8 cellular contexts compared by ENCODE assay signal in the genomic region with DNA sequence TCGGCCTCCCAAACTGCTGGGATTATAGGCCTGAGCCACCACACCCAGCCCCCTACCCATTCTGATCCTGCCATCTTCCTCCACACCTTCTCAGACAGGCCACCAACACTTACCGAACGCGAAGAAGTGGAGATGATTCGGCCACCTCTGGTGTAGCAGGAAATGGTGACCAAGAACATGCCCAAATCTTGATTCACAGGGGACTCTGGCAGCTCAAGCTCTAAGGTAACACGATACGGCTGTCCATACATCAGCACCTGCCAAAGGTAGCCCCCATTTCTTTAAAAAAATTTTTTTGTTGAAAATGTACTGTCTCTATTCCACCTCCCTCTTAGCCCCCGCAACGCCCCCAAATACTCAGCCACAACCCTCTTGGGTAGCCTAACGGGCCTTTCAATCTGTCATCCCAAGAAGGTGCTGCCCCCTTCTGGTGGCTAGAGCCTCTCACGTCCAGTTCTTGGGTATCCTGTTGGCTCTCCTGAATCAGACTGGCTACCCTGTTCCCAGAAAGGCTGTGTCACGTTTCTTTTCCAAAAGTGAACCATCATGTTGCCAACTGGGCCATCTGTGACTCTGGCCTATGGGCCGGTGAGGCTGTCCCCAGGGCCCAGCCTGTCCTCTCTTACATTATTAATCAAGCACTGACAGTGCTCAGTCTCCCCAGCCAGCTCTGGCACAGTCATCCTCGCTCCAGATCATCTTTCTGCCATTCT. TPM values are rescaled to one million over a fixed set of nuclear protein-coding genes. Genes with fewer than 3 reads are reported as not detected.
DNase-seq lines count a peak whose midpoint lies in the region; ATAC-seq, FAIRE-seq and TF ChIP-seq lines count a peak whose summit lies in the region.

No MANE protein-coding gene starts in this region.

- H3K27ac ChIP-seq in caudate nucleus (ENCODE audit: low read depth, low read length) (no peak overlapping the region), kidney (ENCODE audit: low read depth in 2 of 2, low read length in 2 of 2) (no peak overlapping the region)

- H3K9ac ChIP-seq in kidney (ENCODE audit: low read length in 2 of 2) = no peak overlapping the region

- intact Hi-C loops in kidney (cut with DNase I) = loop anchor here (10.0 kb wide), 1 partner anchor 300 kb away; no protein-coding TSS in a partner anchor

- no peak for FAIRE-seq in kidney (lab: Jason Lieb, UNC)

- peaks cover 12 to 32% of the 10 kb centered on the region in 2 donors for H3K36me3 ChIP-seq in kidney (ENCODE audit: control insufficient read depth in 1 of 2, insufficient read depth in 2 of 2, low read length in 2 of 2)

- no peaks in the 10 kb centered on the region for H3K9me3 ChIP-seq in kidney (ENCODE audit: control insufficient read depth in 1 of 2, low read length in 2 of 2)

- no peak overlapping the region for H3K4me3 ChIP-seq in kidney (ENCODE audit: low read length in 2 of 2)

- peak; percentile 51 to 59 for DNase-seq in NCI-H2081 (lab: John Stamatoyannopoulos, UW)
- no peak for DNase-seq in NCI-H2081 treated with DMSO at 0.1 percent for 48 hours (lab: John Stamatoyannopoulos, UW)
- peak; percentile 52 for DNase-seq in NCI-H2029 (lab: John Stamatoyannopoulos, UW)
- peak; percentile 52 to 61 (median 56) for DNase-seq in activated CD4-positive, CD25-positive, alpha-beta regulatory T cell (lab: John Stamatoyannopoulos, UW)
- peak in 48 of 61 donors; percentile 3 to 89 (median 33) for DNase-seq in caudate nucleus (lab: John Stamatoyannopoulos, UW)
- no peak for DNase-seq in kidney
- DNase-seq in stimulated activated CD4-positive, alpha-beta T cell treated with anti-CD3 and anti-CD28 coated beads, Interleukin-2, amount 100 ng/mL, for 24 hours = peak; percentile 78 to 84

- TF ChIP-seq CTCF in kidney (IDR thresholded peaks at IDR 0.05; ENCODE audit: borderline replicate concordance, extremely low read depth, insufficient read depth) = peak; percentile 75

- H3K4me1 ChIP-seq in kidney (ENCODE audit: control insufficient read depth in 1 of 2, insufficient read depth in 1 of 2, low read depth in 1 of 2, low read length in 2 of 2) = no peaks in the 10 kb centered on the region

- ATAC-seq in HG02759 (IDR thresholded peaks at IDR 0.05; ENCODE audit: unreplicated experiment) = no peak

RNA-seq across cellular contexts. Expression of a gene that starts 5.3 kb away (rescaled TPM):
- total RNA-seq in kidney = 1.2 TPM
- 0.58 TPM for polyA plus RNA-seq in kidney (ENCODE audit: insufficient read depth, low read depth, low replicate concordance)

RNA-seq across cellular contexts. Expression of a gene that starts 12.6 kb away (rescaled TPM):
- 93.2 TPM for total RNA-seq in kidney
- polyA plus RNA-seq in kidney (ENCODE audit: insufficient read depth, low read depth, low replicate concordance) = 249 TPM

RNA-seq across cellular contexts. Expression of a gene that starts 12.9 kb away (rescaled TPM):
- not detected for total RNA-seq in kidney
- 1.1 TPM for polyA plus RNA-seq in kidney (ENCODE audit: insufficient read depth, low read depth, low replicate concordance)

RNA-seq across cellular contexts. Expression of a gene that starts 15.7 kb away (rescaled TPM):
- total RNA-seq in kidney = 89.2 TPM
- 139 TPM for polyA plus RNA-seq in kidney (ENCODE audit: insufficient read depth, low read depth, low replicate concordance)

RNA-seq across cellular contexts. Expression of a gene that starts 22.5 kb away (rescaled TPM):
- total RNA-seq in kidney = 7.9 TPM
- 5.3 TPM for polyA plus RNA-seq in kidney (ENCODE audit: insufficient read depth, low read depth, low replicate concordance)

Comparison
In these comparisons a context has a peak if more than half of its experiments do, and no peak if none do; other contexts are left out.
1. DNase-seq: peak in NCI-H2081 (2 of 2), NCI-H2029 (single experiment), activated CD4-positive, CD25-positive, alpha-beta regulatory T cell (4 of 4), caudate nucleus (48 of 61) and stimulated activated CD4-positive, alpha-beta T cell treated with anti-CD3 and anti-CD28 coated beads, Interleukin-2, amount 100 ng/mL, for 24 hours (2 of 2); none in NCI-H2081 treated with DMSO at 0.1 percent for 48 hours (single experiment) and kidney (single experiment).